In the genomic region with DNA sequence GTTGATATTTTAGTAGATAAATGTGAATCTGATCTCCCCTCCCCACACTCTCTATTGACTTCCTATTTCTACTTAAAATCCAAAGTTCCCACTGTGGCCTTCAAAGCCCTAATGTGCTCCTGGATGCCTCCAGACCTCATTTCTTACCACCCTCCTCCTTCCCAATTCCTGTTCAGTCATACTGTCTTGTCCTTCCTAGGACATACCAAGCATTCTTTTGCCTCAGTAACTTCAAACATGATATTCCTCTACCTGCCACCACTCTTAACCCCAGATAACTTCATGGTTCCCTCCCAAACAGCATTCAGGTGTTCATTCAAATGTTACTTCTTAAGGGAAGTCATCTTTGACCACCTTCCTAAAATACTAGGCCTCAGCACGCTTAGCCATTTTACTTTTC, we compare ENCODE assay signal across 1 cellular context.
TF ChIP-seq lines count a peak whose summit lies in the region.

No MANE protein-coding gene starts in this region.

TF ChIP-seq in GM23338, 12 proteins besides CTCF, POLR2A, EP300 and RAD21 (continued from another document):
- TF ChIP-seq, protein P1, sequence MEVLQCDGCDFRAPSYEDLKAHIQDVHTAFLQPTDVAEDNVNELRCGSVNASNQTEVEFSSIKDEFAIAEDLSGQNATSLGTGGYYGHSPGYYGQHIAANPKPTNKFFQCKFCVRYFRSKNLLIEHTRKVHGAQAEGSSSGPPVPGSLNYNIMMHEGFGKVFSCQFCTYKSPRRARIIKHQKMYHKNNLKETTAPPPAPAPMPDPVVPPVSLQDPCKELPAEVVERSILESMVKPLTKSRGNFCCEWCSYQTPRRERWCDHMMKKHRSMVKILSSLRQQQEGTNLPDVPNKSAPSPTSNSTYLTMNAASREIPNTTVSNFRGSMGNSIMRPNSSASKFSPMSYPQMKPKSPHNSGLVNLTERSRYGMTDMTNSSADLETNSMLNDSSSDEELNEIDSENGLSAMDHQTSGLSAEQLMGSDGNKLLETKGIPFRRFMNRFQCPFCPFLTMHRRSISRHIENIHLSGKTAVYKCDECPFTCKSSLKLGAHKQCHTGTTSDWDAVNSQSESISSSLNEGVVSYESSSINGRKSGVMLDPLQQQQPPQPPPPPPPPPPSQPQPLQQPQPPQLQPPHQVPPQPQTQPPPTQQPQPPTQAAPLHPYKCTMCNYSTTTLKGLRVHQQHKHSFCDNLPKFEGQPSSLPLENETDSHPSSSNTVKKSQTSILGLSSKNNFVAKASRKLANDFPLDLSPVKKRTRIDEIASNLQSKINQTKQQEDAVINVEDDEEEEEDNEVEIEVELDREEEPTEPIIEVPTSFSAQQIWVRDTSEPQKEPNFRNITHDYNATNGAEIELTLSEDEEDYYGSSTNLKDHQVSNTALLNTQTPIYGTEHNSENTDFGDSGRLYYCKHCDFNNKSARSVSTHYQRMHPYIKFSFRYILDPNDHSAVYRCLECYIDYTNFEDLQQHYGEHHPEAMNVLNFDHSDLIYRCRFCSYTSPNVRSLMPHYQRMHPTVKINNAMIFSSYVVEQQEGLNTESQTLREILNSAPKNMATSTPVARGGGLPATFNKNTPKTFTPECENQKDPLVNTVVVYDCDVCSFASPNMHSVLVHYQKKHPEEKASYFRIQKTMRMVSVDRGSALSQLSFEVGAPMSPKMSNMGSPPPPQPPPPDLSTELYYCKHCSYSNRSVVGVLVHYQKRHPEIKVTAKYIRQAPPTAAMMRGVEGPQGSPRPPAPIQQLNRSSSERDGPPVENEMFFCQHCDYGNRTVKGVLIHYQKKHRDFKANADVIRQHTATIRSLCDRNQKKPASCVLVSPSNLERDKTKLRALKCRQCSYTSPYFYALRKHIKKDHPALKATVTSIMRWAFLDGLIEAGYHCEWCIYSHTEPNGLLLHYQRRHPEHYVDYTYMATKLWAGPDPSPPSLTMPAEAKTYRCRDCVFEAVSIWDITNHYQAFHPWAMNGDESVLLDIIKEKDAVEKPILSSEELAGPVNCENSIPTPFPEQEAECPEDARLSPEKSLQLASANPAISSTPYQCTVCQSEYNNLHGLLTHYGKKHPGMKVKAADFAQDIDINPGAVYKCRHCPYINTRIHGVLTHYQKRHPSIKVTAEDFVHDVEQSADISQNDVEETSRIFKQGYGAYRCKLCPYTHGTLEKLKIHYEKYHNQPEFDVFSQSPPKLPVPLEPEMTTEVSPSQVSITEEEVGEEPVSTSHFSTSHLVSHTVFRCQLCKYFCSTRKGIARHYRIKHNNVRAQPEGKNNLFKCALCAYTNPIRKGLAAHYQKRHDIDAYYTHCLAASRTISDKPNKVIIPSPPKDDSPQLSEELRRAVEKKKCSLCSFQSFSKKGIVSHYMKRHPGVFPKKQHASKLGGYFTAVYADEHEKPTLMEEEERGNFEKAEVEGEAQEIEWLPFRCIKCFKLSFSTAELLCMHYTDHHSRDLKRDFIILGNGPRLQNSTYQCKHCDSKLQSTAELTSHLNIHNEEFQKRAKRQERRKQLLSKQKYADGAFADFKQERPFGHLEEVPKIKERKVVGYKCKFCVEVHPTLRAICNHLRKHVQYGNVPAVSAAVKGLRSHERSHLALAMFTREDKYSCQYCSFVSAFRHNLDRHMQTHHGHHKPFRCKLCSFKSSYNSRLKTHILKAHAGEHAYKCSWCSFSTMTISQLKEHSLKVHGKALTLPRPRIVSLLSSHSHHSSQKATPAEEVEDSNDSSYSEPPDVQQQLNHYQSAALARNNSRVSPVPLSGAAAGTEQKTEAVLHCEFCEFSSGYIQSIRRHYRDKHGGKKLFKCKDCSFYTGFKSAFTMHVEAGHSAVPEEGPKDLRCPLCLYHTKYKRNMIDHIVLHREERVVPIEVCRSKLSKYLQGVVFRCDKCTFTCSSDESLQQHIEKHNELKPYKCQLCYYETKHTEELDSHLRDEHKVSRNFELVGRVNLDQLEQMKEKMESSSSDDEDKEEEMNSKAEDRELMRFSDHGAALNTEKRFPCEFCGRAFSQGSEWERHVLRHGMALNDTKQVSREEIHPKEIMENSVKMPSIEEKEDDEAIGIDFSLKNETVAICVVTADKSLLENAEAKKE (CRISPR knock-in tag; IDR thresholded peaks at IDR 0.05), result no peak
- no peak for TF ChIP-seq EZH2phosphoT487 (IDR thresholded peaks at IDR 0.05; ENCODE audit: unreplicated experiment)
